Comparison of ENCODE assay signal across 9 cellular contexts in genomic region chr7:22501336-22501735, GRCh38. TPM values are rescaled to one million over a fixed set of nuclear protein-coding genes. Genes with fewer than 3 reads are reported as not detected.
A peak's percentile ranks its signal among the peaks of the same experiment; 100 is the strongest.
DNase-seq lines count a peak whose midpoint lies in the region; ATAC-seq, FAIRE-seq and TF ChIP-seq lines count a peak whose summit lies in the region.
"Not testable (repeated sequence)": the region's sequence is repeated elsewhere in the genome, so short reads cannot be mapped to it uniquely, and the experiment has no call there.
"Had no signal": no experiment of that assay in that cellular context is flagged by ENCODE, and none has a peak within 500 bp of the region (broad histone marks: within the 10 kb centered on the region; RNA-seq: fewer than 3 reads in every experiment).

No MANE protein-coding gene starts in this region.

- H3K79me2 ChIP-seq in Karpas-422 (ENCODE audit: low read length) = not testable (repeated sequence)

- POLR2A ChIA-PET in A549 (lab: Yijun Ruan, JAX) = not testable (repeated sequence)

- TF ChIP-seq POLR2A in A549 (IDR thresholded peaks at IDR 0.05; ENCODE audit: low read length); heart left ventricle (IDR thresholded peaks at IDR 0.05): not testable (repeated sequence)

- WGBS in A549 (ENCODE audit: missing lambda C conversion rate) = 2% methylated on average over 4 of the region's 4 CpGs
- WGBS in heart left ventricle, 4 donors = 19 to 42% (median 28%) methylated on average over 4 of the region's 4 CpGs

- H3K27me3 ChIP-seq in Karpas-422 (ENCODE audit: low read length) = not testable (repeated sequence)
- peaks cover 0 to 12% (median 0%) of the 10 kb centered on the region in 9 donors for H3K27me3 ChIP-seq in heart left ventricle

- peaks cover 12% of the 10 kb centered on the region for H3K27me3 Mint-ChIP-seq in neural crest cell (ENCODE audit: low read depth)

- not testable (repeated sequence) for H3K9ac ChIP-seq in Karpas-422 (ENCODE audit: low read length)

- not testable (repeated sequence) for H3K27ac ChIP-seq in A549; Karpas-422 (ENCODE audit: low read length); heart left ventricle

- not testable (repeated sequence) for H2AFZ ChIP-seq in Karpas-422 (ENCODE audit: low read length)

- intact Hi-C loops in heart left ventricle (cut with DNase I) = not testable (repeated sequence)

- H3K4me2 ChIP-seq in A549; Karpas-422 (ENCODE audit: low read depth, low read length, poor library complexity, severe bottlenecking): not testable (repeated sequence)

- not testable (repeated sequence) for H3K27ac Mint-ChIP-seq in neural crest cell (ENCODE audit: unreplicated experiment)

- H3K4me1 Mint-ChIP-seq in neural crest cell = peaks cover 29% of the 10 kb centered on the region

- TF ChIP-seq CTCF in A549 (IDR thresholded peaks at IDR 0.05) (peak; percentile 40), cardiac fibroblast (IDR thresholded peaks at IDR 0.05; ENCODE audit: low read depth, low read length) (peak; percentile 27), heart left ventricle (IDR thresholded peaks at IDR 0.05) (peak in 11 of 12 donors; percentile 16 to 49 (median 36)), neural crest cell (conservative IDR thresholded peaks at IDR 0.05) (peak; percentile 69)

- in situ Hi-C loops in SK-MEL-5 (cut with HindIII; ENCODE audit: low pct_unique_long_range_greater_than_20kb, low sequenced_read_pairs) = not testable (repeated sequence)

- ATAC-seq in A549 = peak in 1 of 2 experiments; percentile 25; a peak in 1 of 6 replicates
- not testable (repeated sequence) for ATAC-seq in heart left ventricle

- not testable (repeated sequence) for H3K9me2 ChIP-seq in Karpas-422 (replicated peaks; ENCODE audit: insufficient read depth, low read length)

- peak overlapping the region; percentile 81 for H3K4me3 Mint-ChIP-seq in neural crest cell

- not testable (repeated sequence) for H4K20me1 ChIP-seq in Karpas-422 (ENCODE audit: insufficient read depth, low read depth, low read length)

- H3K4me1 ChIP-seq in A549; Karpas-422 (ENCODE audit: low read length); heart left ventricle: not testable (repeated sequence)

- TF ChIP-seq RAD21 in A549 (conservative IDR thresholded peaks at IDR 0.05 in 1 of 2, IDR thresholded peaks at IDR 0.05 in 1 of 2) = peak; percentile 38 to 44; a peak in 1 of 5 replicates

- FAIRE-seq in A549 (lab: Jason Lieb, UNC) = not testable (repeated sequence)

- H3K36me3 ChIP-seq in Karpas-422 (ENCODE audit: insufficient read depth, low read length); heart left ventricle: not testable (repeated sequence)

- TF ChIP-seq EP300 in A549 (IDR thresholded peaks at IDR 0.05) = not testable (repeated sequence)

- H3K9me3 ChIP-seq in A549; Karpas-422 (ENCODE audit: low read length); heart left ventricle: not testable (repeated sequence)

- CTCF ChIA-PET in A549 (lab: Yijun Ruan, JAX) = interaction anchor here (1.2 to 3.1 kb wide), 3 partner anchors 386 to 391 kb away, joined by 3 to 30 read pairs (median 6); no protein-coding TSS in a partner anchor

- DNase-seq in A549 (ENCODE audit: low read depth in 1 of 2, low spot score in 1 of 2) = peak in 1 of 2 experiments; percentile 42
- peak; percentile 72 for DNase-seq in ELR (ENCODE audit: low read depth)
- DNase-seq in Karpas-422 = peak; percentile 77
- DNase-seq in NCI-H345 (lab: John Stamatoyannopoulos, UW) = peak; percentile 52
- DNase-seq in SK-MEL-5 (ENCODE audit: low read depth, low spot score) = peak; percentile 68
- peak; percentile 36 to 70 for DNase-seq in cardiac fibroblast (ENCODE audit: low read depth in 2 of 2)
- not testable (repeated sequence) for DNase-seq in heart left ventricle; neural crest cell (ENCODE audit: low read depth, low spot score)

- H3K9me3 Mint-ChIP-seq in neural crest cell = not testable (repeated sequence)

- H3K4me3 ChIP-seq in A549; Karpas-422 (ENCODE audit: low read length); cardiac fibroblast (replicated peaks in 1 of 2; ENCODE audit: low read depth in 2 of 2, low read length in 2 of 2); heart left ventricle: not testable (repeated sequence)

- H3K36me3 Mint-ChIP-seq in neural crest cell (ENCODE audit: low read depth) = not testable (repeated sequence)

TF ChIP-seq in A549, 52 proteins besides CTCF, POLR2A, EP300 and RAD21:
- TF ChIP-seq SMC3 (IDR thresholded peaks at IDR 0.05) = peak; percentile 36; the same call in 2 of the 3 replicates

RNA-seq across cellular contexts. Expression of gene STEAP1B, which starts 1.3 kb away (rescaled TPM):
- polyA plus RNA-seq in A549 (2011; rRNA removed) (0.08 and 0.09 TPM in 2 replicates), A549 (2017; fragmentation: RNase III; extraction: RNeasy Plus Mini Kit Qiagen cat#74134 plus additional on column Dnase treatment) (0.22 to 0.26 TPM in 2 of 3 replicates, not detected in the other), heart left ventricle (under 1 TPM; 0.32 to 0.46 TPM)
- polyA plus RNA-seq in A549 (2012; cell fraction: cytosol; rRNA removed) = 0.04 and 0.05 TPM in 2 replicates
- 0.07 TPM in 1 of 2 replicates, not detected in the other for polyA plus RNA-seq in A549 (2012; cell fraction: nucleus; rRNA removed)
- 0.44 TPM in 1 of 2 replicates, not detected in the other for polyA minus RNA-seq in A549 (2011; rRNA and poly(A)+ RNA removed)
- total RNA-seq in Karpas-422 (2014; rRNA removed; shearing (Covaris generic); ENCODE audit: low replicate concordance) = not detected in 2 replicates
- 61.7 and 64.1 TPM in 2 replicates for total RNA-seq in SK-MEL-5 (2014; rRNA removed; shearing (Covaris generic))
- 51.8 and 58.5 TPM in 2 replicates for polyA plus RNA-seq in SK-MEL-5 (2015; cell fraction: cytosol; rRNA removed)
- 30.2 and 46.1 TPM in 2 replicates for polyA plus RNA-seq in SK-MEL-5 (2015; cell fraction: nucleus; rRNA removed)
- total RNA-seq in heart left ventricle (1 to 10 TPM in 1 of 9 donors, under 1 TPM in 6, not detected in 2; 0.26 to 1.7 (median 0.52) TPM), neural crest cell (9.5 and 10.8 TPM in 2 replicates)
- total RNA-seq: activated naive CD4-positive, alpha-beta T cell treated with anti-CD3 and anti-CD28 coated beads, Interleukin-2, amount 50 U/mL, for 72 hours had no signal
